ENCODE assay signal across 11 cellular contexts in the genomic region with DNA sequence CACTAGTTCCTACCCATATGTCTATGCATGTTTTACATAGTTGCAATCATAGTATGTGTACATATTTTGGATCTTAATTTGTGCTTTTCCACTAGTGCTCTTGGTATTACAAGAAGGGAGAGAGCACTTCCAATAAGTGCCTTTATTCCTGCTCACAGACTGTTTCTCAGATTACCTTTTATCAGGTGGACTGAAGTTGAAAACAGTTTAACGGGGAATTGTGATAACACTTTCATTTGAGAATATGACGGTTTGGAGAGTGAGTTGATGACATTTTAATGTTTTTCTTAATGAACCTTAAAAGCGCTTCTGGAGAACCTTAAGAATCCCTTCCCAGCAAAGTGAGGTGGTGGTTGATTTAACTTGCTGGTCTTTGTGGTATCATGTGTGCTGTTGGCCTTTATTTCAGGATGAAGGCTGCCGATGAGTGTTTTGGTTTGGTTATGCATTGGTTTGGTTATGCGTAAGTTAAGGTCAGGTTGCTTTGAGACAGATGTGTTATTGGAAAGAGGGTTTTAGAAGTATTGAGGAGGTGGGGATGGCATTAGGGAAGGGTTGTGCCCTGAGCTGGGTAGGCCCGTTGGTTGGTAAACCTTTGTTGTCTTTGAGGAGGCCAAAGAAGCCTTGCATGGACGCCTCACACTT. TPM values are rescaled to one million over a fixed set of nuclear protein-coding genes. Genes with fewer than 3 reads are reported as not detected.
A peak's percentile ranks its signal among the peaks of the same experiment; 100 is the strongest.
DNase-seq lines count a peak whose midpoint lies in the region; ATAC-seq lines count a peak whose summit lies in the region.
"Had no signal": no experiment of that assay in that cellular context is flagged by ENCODE, and none has a peak within 500 bp of the region (broad histone marks: within the 10 kb centered on the region; RNA-seq: fewer than 3 reads in every experiment).

No MANE protein-coding gene starts in this region.

- no peaks in the 10 kb centered on the region for H3K27me3 Mint-ChIP-seq in activated T-cell treated with anti-CD3 and anti-CD28 coated beads, Interleukin-2, amount 50 U/mL, for 4 hours (ENCODE audit: low read depth)
- no peaks in the 10 kb centered on the region for H3K27me3 Mint-ChIP-seq in T-helper 2 cell treated with Interferon-gamma antibody and Interleukin-4, amounts not matched to agents 5 μg/mL and 100 μg/mL, for 36 hours (ENCODE audit: low read depth)
- no peaks in the 10 kb centered on the region for H3K27me3 Mint-ChIP-seq in stimulated activated naive CD8-positive, alpha-beta T cell treated with anti-CD3 and anti-CD28 coated beads, Interleukin-15, amount 100 ng/mL, for 72 hours

- no peaks in the 10 kb centered on the region for H3K36me3 ChIP-seq in iPS-20b (ENCODE audit: insufficient read depth, low read depth, low read length)

- H3K4me3 Mint-ChIP-seq in activated T-cell treated with anti-CD3 and anti-CD28 coated beads, Interleukin-2, amount 50 U/mL, for 4 hours = peak overlapping the region; percentile 97
- H3K4me3 Mint-ChIP-seq in T-helper 2 cell treated with Interferon-gamma antibody and Interleukin-4, amounts not matched to agents 5 μg/mL and 100 μg/mL, for 36 hours = peak overlapping the region; percentile 96
- peak overlapping the region; percentile 61 to 94 for H3K4me3 Mint-ChIP-seq in stimulated activated naive CD8-positive, alpha-beta T cell treated with anti-CD3 and anti-CD28 coated beads, Interleukin-15, amount 100 ng/mL, for 72 hours

- peaks cover 18% of the 10 kb centered on the region for H3K27me3 ChIP-seq in iPS-20b (ENCODE audit: insufficient read depth, low read length)
- H3K27me3 ChIP-seq: heart left ventricle had no signal

- H3K9ac ChIP-seq in iPS-20b (ENCODE audit: low read depth, low read length) = peak overlapping the region; percentile 25; the same call in 1 of the 2 replicates

- H3K9me3 ChIP-seq in iPS-20b (ENCODE audit: insufficient read depth, low read depth, low read length) = no peaks in the 10 kb centered on the region
- H3K9me3 ChIP-seq: heart left ventricle had no signal

- peak overlapping the region; percentile 84 for H3K27ac Mint-ChIP-seq in T-helper 2 cell treated with Interferon-gamma antibody and Interleukin-4, amounts not matched to agents 5 μg/mL and 100 μg/mL, for 36 hours
- peak overlapping the region; percentile 65 to 74 for H3K27ac Mint-ChIP-seq in stimulated activated naive CD8-positive, alpha-beta T cell treated with anti-CD3 and anti-CD28 coated beads, Interleukin-15, amount 100 ng/mL, for 72 hours

- no peak for ATAC-seq in activated T-cell treated with anti-CD3 and anti-CD28 coated beads, Interleukin-2, amount 50 U/mL, for 4 hours
- ATAC-seq in stimulated activated naive CD8-positive, alpha-beta T cell treated with anti-CD3 and anti-CD28 coated beads, Interleukin-15, amount 100 ng/mL, for 72 hours = no peak
- ATAC-seq: heart left ventricle, sciatic nerve had no signal

- H3K36me3 Mint-ChIP-seq in activated T-cell treated with anti-CD3 and anti-CD28 coated beads, Interleukin-2, amount 50 U/mL, for 4 hours (ENCODE audit: insufficient read depth) = peaks cover 37% of the 10 kb centered on the region
- peaks cover 47% of the 10 kb centered on the region for H3K36me3 Mint-ChIP-seq in T-helper 2 cell treated with Interferon-gamma antibody and Interleukin-4, amounts not matched to agents 5 μg/mL and 100 μg/mL, for 36 hours (ENCODE audit: low read depth)

- DNase-seq in activated T-cell treated with anti-CD3 and anti-CD28 coated beads, Interleukin-2, amount 50 U/mL, for 4 hours = no peak
- DNase-seq in activated T-cell treated with anti-CD3 and anti-CD28 coated beads, Interleukin-2, amount 50 U/mL, for 48 hours = no peak
- DNase-seq in T-helper 2 cell treated with Interferon-gamma antibody and Interleukin-4, amounts not matched to agents 5 μg/mL and 100 μg/mL, for 36 hours (ENCODE audit: low spot score) = peak; percentile 59
- DNase-seq in stimulated activated naive CD8-positive, alpha-beta T cell treated with anti-CD3 and anti-CD28 coated beads, Interleukin-15, amount 100 ng/mL, for 72 hours = peak in 1 of 2 donors; percentile 48
- DNase-seq in NCI-H1105 (lab: John Stamatoyannopoulos, UW) (no peak), occipital lobe (lab: John Stamatoyannopoulos, UW) (no peak), NCI-H1930 (lab: John Stamatoyannopoulos, UW) (no peak)
- DNase-seq: heart left ventricle, Right ventricle myocardium superior had no signal

- peak overlapping the region; percentile 29 for H3K4me3 ChIP-seq in iPS-20b (ENCODE audit: low read length)

- peaks cover 5% of the 10 kb centered on the region for H3K9me3 Mint-ChIP-seq in activated T-cell treated with anti-CD3 and anti-CD28 coated beads, Interleukin-2, amount 50 U/mL, for 4 hours
- H3K9me3 Mint-ChIP-seq in T-helper 2 cell treated with Interferon-gamma antibody and Interleukin-4, amounts not matched to agents 5 μg/mL and 100 μg/mL, for 36 hours = no peaks in the 10 kb centered on the region
- peaks cover 0 to 6% of the 10 kb centered on the region in 2 donors for H3K9me3 Mint-ChIP-seq in stimulated activated naive CD8-positive, alpha-beta T cell treated with anti-CD3 and anti-CD28 coated beads, Interleukin-15, amount 100 ng/mL, for 72 hours

- H3K27ac ChIP-seq in iPS-20b (ENCODE audit: low read length) = no peak overlapping the region

- peaks cover 57% of the 10 kb centered on the region for H3K4me1 Mint-ChIP-seq in activated T-cell treated with anti-CD3 and anti-CD28 coated beads, Interleukin-2, amount 50 U/mL, for 4 hours (ENCODE audit: low read depth)
- H3K4me1 Mint-ChIP-seq in T-helper 2 cell treated with Interferon-gamma antibody and Interleukin-4, amounts not matched to agents 5 μg/mL and 100 μg/mL, for 36 hours (ENCODE audit: low read depth) = peaks cover 61% of the 10 kb centered on the region
- peaks cover 55% of the 10 kb centered on the region for H3K4me1 Mint-ChIP-seq in stimulated activated naive CD8-positive, alpha-beta T cell treated with anti-CD3 and anti-CD28 coated beads, Interleukin-15, amount 100 ng/mL, for 72 hours

- peaks cover 13% of the 10 kb centered on the region for H3K4me1 ChIP-seq in iPS-20b (ENCODE audit: insufficient read depth, low read length)

RNA-seq across cellular contexts. Expression of gene EDEM1, which starts 2.8 kb away (rescaled TPM):
- 100 to 1,000 TPM in 1 of 3 donors, 10 to 100 TPM in 2; 94.0 to 138 (median 97.2) TPM for total RNA-seq in activated T-cell treated with anti-CD3 and anti-CD28 coated beads, Interleukin-2, amount 50 U/mL, for 4 hours
- 8.4 TPM for total RNA-seq in occipital lobe

Comparison
In these comparisons a context has a peak if more than half of its experiments do, and no peak if none do; other contexts are left out.
1. RNA of gene EDEM1, which starts 2.8 kb away (total RNA-seq): 94.0 to 138 TPM in activated T-cell treated with anti-CD3 and anti-CD28 coated beads, Interleukin-2, amount 50 U/mL, for 4 hours; 8.4 TPM in occipital lobe (single experiment); every median in the first group is over 10 times any median in the second.
2. Peak in every context shown above with its lines, with median percentiles within 50 percentile points of each other: H3K4me3 Mint-ChIP-seq.